ENCODE assay signal across 20 cellular contexts in genomic region chrX:150227321-150227860, GRCh38.
DNase-seq lines count a peak whose midpoint lies in the region; ATAC-seq and TF ChIP-seq lines count a peak whose summit lies in the region.
"Had no signal": no experiment of that assay in that cellular context is flagged by ENCODE, and none has a peak within 500 bp of the region (broad histone marks: within the 10 kb centered on the region; RNA-seq: fewer than 3 reads in every experiment).

No MANE protein-coding gene starts in this region.

- H3K9me3 ChIP-seq in vagina = no peaks in the 10 kb centered on the region
- H3K9me3 ChIP-seq: BE2C, HAP-1 had no signal

- no peaks in the 10 kb centered on the region for H3K36me3 ChIP-seq in vagina
- H3K36me3 ChIP-seq: BE2C, HAP-1 had no signal

- H3K4me3 ChIP-seq in vagina = no peak overlapping the region
- H3K4me3 ChIP-seq: GM23248, HAP-1 had no signal

- H3K9me3 Mint-ChIP-seq in activated CD8-positive, alpha-beta T cell treated with anti-CD3 and anti-CD28 coated beads, Interleukin-2, amount 10 ng/mL, durations not matched to agents 7 days and 5 days (ENCODE audit: insufficient read depth) = no peaks in the 10 kb centered on the region
- H3K9me3 Mint-ChIP-seq in activated CD8-positive, alpha-beta T cell treated with anti-CD3 and anti-CD28 coated beads for 36 hours = no peaks in the 10 kb centered on the region

- H3K36me3 Mint-ChIP-seq in activated CD8-positive, alpha-beta T cell treated with anti-CD3 and anti-CD28 coated beads, Interleukin-2, amount 10 ng/mL, durations not matched to agents 7 days and 5 days (ENCODE audit: low read depth) = no peaks in the 10 kb centered on the region
- H3K36me3 Mint-ChIP-seq in activated CD8-positive, alpha-beta T cell treated with anti-CD3 and anti-CD28 coated beads for 36 hours (ENCODE audit: low read depth) = no peaks in the 10 kb centered on the region
- H3K36me3 Mint-ChIP-seq: CD4-positive, alpha-beta memory T cell had no signal

- no peaks in the 10 kb centered on the region for H3K27me3 ChIP-seq in vagina
- H3K27me3 ChIP-seq: BE2C had no signal

- H3K4me1 Mint-ChIP-seq in activated CD8-positive, alpha-beta T cell treated with anti-CD3 and anti-CD28 coated beads, Interleukin-2, amount 10 ng/mL, durations not matched to agents 7 days and 5 days (ENCODE audit: low read depth) = peaks cover 7% of the 10 kb centered on the region
- H3K4me1 Mint-ChIP-seq in activated CD8-positive, alpha-beta T cell treated with anti-CD3 and anti-CD28 coated beads for 36 hours (ENCODE audit: low read depth) = peaks cover 2% of the 10 kb centered on the region
- H3K4me1 Mint-ChIP-seq: CD4-positive, alpha-beta memory T cell had no signal

- H3K27me3 Mint-ChIP-seq in activated CD8-positive, alpha-beta T cell treated with anti-CD3 and anti-CD28 coated beads, Interleukin-2, amount 10 ng/mL, durations not matched to agents 7 days and 5 days (ENCODE audit: low read depth) = peaks cover 3% of the 10 kb centered on the region
- no peaks in the 10 kb centered on the region for H3K27me3 Mint-ChIP-seq in activated CD8-positive, alpha-beta T cell treated with anti-CD3 and anti-CD28 coated beads for 36 hours

- POLR2A ChIA-PET in activated CD8-positive, alpha-beta T cell treated with anti-CD3 and anti-CD28 coated beads, Interleukin-2, amount 10 ng/mL, durations not matched to agents 7 days and 5 days (lab: Charles Lee) = interaction anchor here (0.6 kb wide), 1 partner anchor 21 kb away, joined by 3 read pairs; no protein-coding TSS in a partner anchor
- POLR2A ChIA-PET in activated CD8-positive, alpha-beta T cell treated with anti-CD3 and anti-CD28 coated beads for 36 hours (lab: Charles Lee) = no interaction called here

- CTCF ChIA-PET in activated CD8-positive, alpha-beta T cell treated with anti-CD3 and anti-CD28 coated beads, Interleukin-2, amount 10 ng/mL, durations not matched to agents 7 days and 5 days (lab: Charles Lee) = no interaction called here
- CTCF ChIA-PET in activated CD8-positive, alpha-beta T cell treated with anti-CD3 and anti-CD28 coated beads for 36 hours (lab: Charles Lee) = no interaction called here

- DNase-seq in activated CD8-positive, alpha-beta T cell treated with anti-CD3 and anti-CD28 coated beads, Interleukin-2, amount 10 ng/mL, durations not matched to agents 7 days and 5 days = no peak
- no peak for DNase-seq in activated CD8-positive, alpha-beta T cell treated with anti-CD3 and anti-CD28 coated beads for 36 hours
- DNase-seq in RPMI7951 (ENCODE audit: low read depth) = peak; percentile 46
- DNase-seq in islet precursor cell = peak; percentile 6
- peak; percentile 16 to 31 for DNase-seq in vagina (ENCODE audit: extremely low spot score in 2 of 2)
- DNase-seq in putamen (ENCODE audit: low spot score) = no peak
- DNase-seq: 8988T; BE2C; CD4-positive, alpha-beta memory T cell; GM23248; MM.1S; NCI-H1092; NCI-H146; NCI-H2081; NCI-H69; SIG-M5 had no signal

- H3K4me3 Mint-ChIP-seq in activated CD8-positive, alpha-beta T cell treated with anti-CD3 and anti-CD28 coated beads, Interleukin-2, amount 10 ng/mL, durations not matched to agents 7 days and 5 days = no peak overlapping the region
- H3K4me3 Mint-ChIP-seq in activated CD8-positive, alpha-beta T cell treated with anti-CD3 and anti-CD28 coated beads for 36 hours = no peak overlapping the region
- H3K4me3 Mint-ChIP-seq: CD4-positive, alpha-beta memory T cell had no signal

- TF ChIP-seq POLR2A in vagina (IDR thresholded peaks at IDR 0.05) = no peak

- ATAC-seq in activated CD8-positive, alpha-beta T cell treated with anti-CD3 and anti-CD28 coated beads, Interleukin-2, amount 10 ng/mL, durations not matched to agents 7 days and 5 days = no peak
- ATAC-seq in activated CD8-positive, alpha-beta T cell treated with anti-CD3 and anti-CD28 coated beads for 36 hours = no peak
- ATAC-seq in GM18858 (IDR thresholded peaks at IDR 0.05; ENCODE audit: unreplicated experiment) = no peak
- ATAC-seq in HG03439 (IDR thresholded peaks at IDR 0.05; ENCODE audit: unreplicated experiment) = no peak

- peak overlapping the region; percentile 30 for H3K27ac Mint-ChIP-seq in activated CD8-positive, alpha-beta T cell treated with anti-CD3 and anti-CD28 coated beads, Interleukin-2, amount 10 ng/mL, durations not matched to agents 7 days and 5 days
- H3K27ac Mint-ChIP-seq in activated CD8-positive, alpha-beta T cell treated with anti-CD3 and anti-CD28 coated beads for 36 hours = no peak overlapping the region
- H3K27ac Mint-ChIP-seq: CD4-positive, alpha-beta memory T cell had no signal

- TF ChIP-seq CTCF in activated CD8-positive, alpha-beta T cell treated with anti-CD3 and anti-CD28 coated beads for 36 hours (IDR thresholded peaks at IDR 0.05) = no peak
- TF ChIP-seq CTCF in vagina (IDR thresholded peaks at IDR 0.05) = no peak

- intact Hi-C loops in activated CD8-positive, alpha-beta T cell treated with anti-CD3 and anti-CD28 coated beads for 36 hours (cut with micrococcal nuclease) = no loop called here
- intact Hi-C loops in vagina (cut with DNase I) = no loop called here

- no peaks in the 10 kb centered on the region for H3K4me1 ChIP-seq in vagina
- H3K4me1 ChIP-seq: BE2C had no signal

- H3K27ac ChIP-seq in vagina = no peak overlapping the region
- H3K27ac ChIP-seq: GM23248, RWPE1 had no signal

Comparison
In these comparisons a context has a peak if more than half of its experiments do, and no peak if none do; other contexts are left out.
1. DNase-seq: peak in RPMI7951 (single experiment), islet precursor cell (single experiment) and vagina (2 of 2); none in activated CD8-positive, alpha-beta T cell treated with anti-CD3 and anti-CD28 coated beads, Interleukin-2, amount 10 ng/mL, durations not matched to agents 7 days and 5 days (single experiment), activated CD8-positive, alpha-beta T cell treated with anti-CD3 and anti-CD28 coated beads for 36 hours (single experiment) and putamen (single experiment).